ENCODE assay signal across 1 cellular context in the genomic region with DNA sequence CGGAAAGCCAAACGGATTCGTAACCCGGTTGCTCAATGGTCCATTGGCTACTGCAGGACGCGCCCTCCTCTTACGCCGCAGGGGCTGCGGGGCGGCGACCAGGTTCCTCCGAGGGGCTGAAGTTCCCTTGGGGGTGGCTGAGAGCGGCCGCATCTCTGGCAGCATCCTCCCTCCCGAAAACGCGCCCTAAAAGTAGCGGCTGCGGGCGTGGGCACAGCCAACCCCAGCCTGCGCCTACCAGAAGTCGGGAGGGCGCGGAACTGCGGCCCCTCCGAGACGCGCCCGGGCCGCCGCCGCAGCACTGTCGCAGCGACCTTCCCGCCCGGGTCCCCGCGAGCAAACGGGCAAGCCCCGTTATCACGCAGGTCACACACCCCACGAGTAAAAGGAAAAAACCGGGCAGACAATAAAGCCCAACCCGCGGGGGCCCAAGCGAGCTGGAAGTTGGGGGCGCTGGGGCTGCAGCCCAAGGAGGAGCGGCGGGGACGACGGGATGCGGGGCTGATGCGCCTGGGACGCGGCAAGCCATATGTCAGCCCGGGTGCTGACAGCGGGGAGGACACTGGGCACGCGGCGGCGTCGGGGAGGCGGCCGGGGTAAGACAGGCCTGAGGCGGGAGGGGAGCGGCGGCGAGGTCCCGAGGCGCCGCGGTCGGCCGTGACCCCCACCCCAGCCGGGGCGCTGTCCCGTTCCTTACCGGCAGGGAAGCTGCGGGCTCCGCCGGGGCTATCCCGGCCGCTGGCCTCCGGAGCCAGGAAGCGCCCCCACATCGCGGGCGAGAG.
TF ChIP-seq lines count a peak whose summit lies in the region.

No MANE protein-coding gene starts in this region.

TF ChIP-seq in HEK293, 187 proteins besides CTCF, POLR2A, EP300 and RAD21 (continued from another document):
- TF ChIP-seq, protein P1, sequence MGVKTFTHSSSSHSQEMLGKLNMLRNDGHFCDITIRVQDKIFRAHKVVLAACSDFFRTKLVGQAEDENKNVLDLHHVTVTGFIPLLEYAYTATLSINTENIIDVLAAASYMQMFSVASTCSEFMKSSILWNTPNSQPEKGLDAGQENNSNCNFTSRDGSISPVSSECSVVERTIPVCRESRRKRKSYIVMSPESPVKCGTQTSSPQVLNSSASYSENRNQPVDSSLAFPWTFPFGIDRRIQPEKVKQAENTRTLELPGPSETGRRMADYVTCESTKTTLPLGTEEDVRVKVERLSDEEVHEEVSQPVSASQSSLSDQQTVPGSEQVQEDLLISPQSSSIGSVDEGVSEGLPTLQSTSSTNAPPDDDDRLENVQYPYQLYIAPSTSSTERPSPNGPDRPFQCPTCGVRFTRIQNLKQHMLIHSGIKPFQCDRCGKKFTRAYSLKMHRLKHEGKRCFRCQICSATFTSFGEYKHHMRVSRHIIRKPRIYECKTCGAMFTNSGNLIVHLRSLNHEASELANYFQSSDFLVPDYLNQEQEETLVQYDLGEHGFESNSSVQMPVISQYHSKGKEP (tag by site-specific recombination; IDR thresholded peaks at IDR 0.05): no peak
- TF ChIP-seq ZNF449 (tag by site-specific recombination; IDR thresholded peaks at IDR 0.05) (0 out of 2 replicates have a peak, but pooled peaks have one; percentile 53), ZNF24 (tag by site-specific recombination; IDR thresholded peaks at IDR 0.05) (no peak), ZNF639 (tag by site-specific recombination; IDR thresholded peaks at IDR 0.05) (no peak), GFI1B (tag by site-specific recombination; IDR thresholded peaks at IDR 0.05) (no peak), ZNF146 (tag by site-specific recombination; IDR thresholded peaks at IDR 0.05) (no peak), KLF10 (tag by site-specific recombination; IDR thresholded peaks at IDR 0.05) (peak; percentile 92), ZNF555 (tag by site-specific recombination; conservative IDR thresholded peaks at IDR 0.05) (no peak), ZNF221 (tag by site-specific recombination; IDR thresholded peaks at IDR 0.05; ENCODE audit: borderline replicate concordance) (no peak), ZBTB10 (tag by site-specific recombination; IDR thresholded peaks at IDR 0.05) (peak; percentile 68), TRIM28 (IDR thresholded peaks at IDR 0.05; ENCODE audit: borderline replicate concordance, low read length) (no peak)
- TF ChIP-seq, protein P2, sequence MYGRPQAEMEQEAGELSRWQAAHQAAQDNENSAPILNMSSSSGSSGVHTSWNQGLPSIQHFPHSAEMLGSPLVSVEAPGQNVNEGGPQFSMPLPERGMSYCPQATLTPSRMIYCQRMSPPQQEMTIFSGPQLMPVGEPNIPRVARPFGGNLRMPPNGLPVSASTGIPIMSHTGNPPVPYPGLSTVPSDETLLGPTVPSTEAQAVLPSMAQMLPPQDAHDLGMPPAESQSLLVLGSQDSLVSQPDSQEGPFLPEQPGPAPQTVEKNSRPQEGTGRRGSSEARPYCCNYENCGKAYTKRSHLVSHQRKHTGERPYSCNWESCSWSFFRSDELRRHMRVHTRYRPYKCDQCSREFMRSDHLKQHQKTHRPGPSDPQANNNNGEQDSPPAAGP (tag by site-specific recombination; IDR thresholded peaks at IDR 0.05): peak; percentile 24; the same call in 1 of the 2 replicates
